18 cellular contexts compared by ENCODE assay signal in genomic region chr20:14093652-14094051, GRCh38.
DNase-seq lines count a peak whose midpoint lies in the region; ATAC-seq, FAIRE-seq and TF ChIP-seq lines count a peak whose summit lies in the region.
"Had no signal": no experiment of that assay in that cellular context is flagged by ENCODE, and none has a peak within 500 bp of the region (broad histone marks: within the 10 kb centered on the region; RNA-seq: fewer than 3 reads in every experiment).

No MANE protein-coding gene starts in this region.

- H3K9me3 Mint-ChIP-seq in type B pancreatic cell, result no peaks in the 10 kb centered on the region
- H3K9me3 Mint-ChIP-seq: T-helper 1 cell treated with Interleukin-12 subunit alpha and Interleukin-12 subunit beta and Interleukin-4 antibody, amounts not matched to agents 30 μg/mL and 1 μg/mL, for 36 hours had no signal

- H3K4me3 ChIP-seq in spleen, result no peak overlapping the region
- no peak overlapping the region for H3K4me3 ChIP-seq in testis
- H3K4me3 ChIP-seq: skin epidermis, vagina had no signal

- no peak for ATAC-seq in HG03460 (IDR thresholded peaks at IDR 0.05; ENCODE audit: unreplicated experiment)
- ATAC-seq: activated CD8-positive, alpha-beta memory T cell treated with anti-CD3 and anti-CD28 coated beads, Interleukin-2, amount 10 ng/mL, durations not matched to agents 7 days and 5 days had no signal

- H3K27me3 ChIP-seq in spleen (replicated peaks in 1 of 7) (no peaks in the 10 kb centered on the region), testis (no peaks in the 10 kb centered on the region)
- H3K27me3 ChIP-seq: vagina had no signal

- 59 to 72% (median 68%) methylated on average over 1 of the region's 1 CpG for WGBS in spleen, 5 donors
- WGBS in testis, 2 donors, result 79 to 83% methylated on average over 1 of the region's 1 CpG

- FAIRE-seq in islet of Langerhans (lab: Jason Lieb, UNC), result peak; percentile 98

- intact Hi-C loops in spleen (cut with DNase I; ENCODE audit: low total_unique reads), result no loop called here
- intact Hi-C loops in testis (cut with DNase I; ENCODE audit: low total_unique reads), result no loop called here

- H3K4me3 Mint-ChIP-seq in type B pancreatic cell, result no peak overlapping the region
- H3K4me3 Mint-ChIP-seq: activated CD8-positive, alpha-beta memory T cell treated with anti-CD3 and anti-CD28 coated beads, Interleukin-2, amount 10 ng/mL, durations not matched to agents 7 days and 5 days; CD4-positive, alpha-beta memory T cell; T-helper 1 cell treated with Interleukin-12 subunit alpha and Interleukin-12 subunit beta and Interleukin-4 antibody, amounts not matched to agents 30 μg/mL and 1 μg/mL, for 36 hours had no signal

- no peaks in the 10 kb centered on the region for H3K36me3 Mint-ChIP-seq in type B pancreatic cell
- H3K36me3 Mint-ChIP-seq: activated CD8-positive, alpha-beta memory T cell treated with anti-CD3 and anti-CD28 coated beads, Interleukin-2, amount 10 ng/mL, durations not matched to agents 7 days and 5 days; CD4-positive, alpha-beta memory T cell had no signal

- no peak overlapping the region for H3K27ac Mint-ChIP-seq in type B pancreatic cell
- H3K27ac Mint-ChIP-seq: activated CD8-positive, alpha-beta memory T cell treated with anti-CD3 and anti-CD28 coated beads, Interleukin-2, amount 10 ng/mL, durations not matched to agents 7 days and 5 days; CD4-positive, alpha-beta memory T cell; T-helper 1 cell treated with Interleukin-12 subunit alpha and Interleukin-12 subunit beta and Interleukin-4 antibody, amounts not matched to agents 30 μg/mL and 1 μg/mL, for 36 hours had no signal

- no peaks in the 10 kb centered on the region for H3K27me3 Mint-ChIP-seq in type B pancreatic cell
- H3K27me3 Mint-ChIP-seq: activated CD8-positive, alpha-beta memory T cell treated with anti-CD3 and anti-CD28 coated beads, Interleukin-2, amount 10 ng/mL, durations not matched to agents 7 days and 5 days; CD4-positive, alpha-beta memory T cell had no signal

- no peak for TF ChIP-seq POLR2A in spleen (IDR thresholded peaks at IDR 0.05)
- TF ChIP-seq POLR2A in testis (IDR thresholded peaks at IDR 0.05), result no peak

- H3K4me1 ChIP-seq in spleen, result no peaks in the 10 kb centered on the region
- H3K4me1 ChIP-seq in testis, result no peaks in the 10 kb centered on the region
- H3K4me1 ChIP-seq: vagina had no signal

- peak; percentile 92 for DNase-seq in DMS153 (lab: John Stamatoyannopoulos, UW)
- DNase-seq in NCI-H1105 treated with DMSO at 0.1 percent for 48 hours (lab: John Stamatoyannopoulos, UW), result peak; percentile 96
- DNase-seq in NCI-H2196 treated with DMSO at 0.1 percent for 48 hours (lab: John Stamatoyannopoulos, UW; ENCODE audit: unreplicated experiment), result peak; percentile 74
- DNase-seq in type B pancreatic cell (ENCODE audit: extremely low spot score, unreplicated experiment), result no peak
- DNase-seq in spleen, result no peak
- no peak for DNase-seq in testis
- DNase-seq: activated CD8-positive, alpha-beta memory T cell treated with anti-CD3 and anti-CD28 coated beads, Interleukin-2, amount 10 ng/mL, durations not matched to agents 7 days and 5 days; activated gamma-delta T cell treated with Interleukin-2 at 50 U/mL for 16 hours; anterior cingulate cortex; CD4-positive, alpha-beta memory T cell; MV-4-11; posterior cingulate gyrus; stimulated activated naive CD4-positive, alpha-beta T cell had no signal

- TF ChIP-seq CTCF in type B pancreatic cell (conservative IDR thresholded peaks at IDR 0.05) (no peak), spleen (IDR thresholded peaks at IDR 0.05 in 8 of 11, conservative IDR thresholded peaks at IDR 0.05 in 3 of 11) (no peak), testis (IDR thresholded peaks at IDR 0.05) (no peak)

- H3K4me1 Mint-ChIP-seq in type B pancreatic cell (ENCODE audit: unreplicated experiment), result no peaks in the 10 kb centered on the region
- H3K4me1 Mint-ChIP-seq: activated CD8-positive, alpha-beta memory T cell treated with anti-CD3 and anti-CD28 coated beads, Interleukin-2, amount 10 ng/mL, durations not matched to agents 7 days and 5 days; CD4-positive, alpha-beta memory T cell had no signal

- no peaks in the 10 kb centered on the region for H3K36me3 ChIP-seq in spleen
- no peaks in the 10 kb centered on the region for H3K36me3 ChIP-seq in testis (ENCODE audit: low read depth, missing control alignments)
- H3K36me3 ChIP-seq: vagina had no signal

- no peak overlapping the region for H3K27ac ChIP-seq in spleen
- no peak overlapping the region for H3K27ac ChIP-seq in testis
- H3K27ac ChIP-seq: skin epidermis, vagina had no signal

- H3K9me3 ChIP-seq in spleen (no peaks in the 10 kb centered on the region), testis (no peaks in the 10 kb centered on the region)
- H3K9me3 ChIP-seq: vagina had no signal

Comparison
In these comparisons a context has a peak if more than half of its experiments do, and no peak if none do; other contexts are left out.
1. DNase-seq: peak in DMS153 (single experiment), NCI-H1105 treated with DMSO at 0.1 percent for 48 hours (single experiment) and NCI-H2196 treated with DMSO at 0.1 percent for 48 hours (single experiment); none in type B pancreatic cell (single experiment), spleen (single experiment) and testis (single experiment).